ENCODE assay signal across 7 cellular contexts in genomic region chr19:12913871-12914690, GRCh38. TPM values are rescaled to one million over a fixed set of nuclear protein-coding genes. Genes with fewer than 3 reads are reported as not detected.
DNase-seq lines count a peak whose midpoint lies in the region; ATAC-seq and TF ChIP-seq lines count a peak whose summit lies in the region.
"Had no signal": no experiment of that assay in that cellular context is flagged by ENCODE, and none has a peak within 500 bp of the region (broad histone marks: within the 10 kb centered on the region; RNA-seq: fewer than 3 reads in every experiment).

No MANE protein-coding gene starts in this region.

- H3K27ac ChIP-seq in angular gyrus (ENCODE audit: low read depth, low read length) (peak overlapping the region; percentile 42), sigmoid colon (peak overlapping the region; percentile 82 to 87 (median 85))

- ATAC-seq in Right ventricle myocardium superior (ENCODE audit: poor library complexity), result peak; percentile 10
- no peak for ATAC-seq in HG03045 (IDR thresholded peaks at IDR 0.05; ENCODE audit: unreplicated experiment)

- no peak for TF ChIP-seq POLR2A in sigmoid colon (IDR thresholded peaks at IDR 0.05)

- no peaks in the 10 kb centered on the region for H3K36me3 ChIP-seq in sigmoid colon

- 49 to 77% methylated on average over 12 of the region's 12 CpGs for WGBS in sigmoid colon, 2 donors

- TF ChIP-seq EP300 in sigmoid colon (IDR thresholded peaks at IDR 0.05), result no peak

- H3K4me1 ChIP-seq in sigmoid colon, result peaks cover 4 to 31% (median 25%) of the 10 kb centered on the region in 4 donors

- intact Hi-C loops in Right ventricle myocardium superior (cut with DNase I), result no loop called here
- intact Hi-C loops in cardiac septum (cut with DNase I), result no loop called here
- intact Hi-C loops in sigmoid colon (cut with DNase I), result no loop called here

- peak overlapping the region in 1 of 4 donors; percentile 9 for H3K4me3 ChIP-seq in sigmoid colon

- no peaks in the 10 kb centered on the region for H3K9me3 ChIP-seq in sigmoid colon

- no peak for TF ChIP-seq CTCF in sigmoid colon (IDR thresholded peaks at IDR 0.05)

- DNase-seq in Right ventricle myocardium superior (no peak), cardiac septum (ENCODE audit: low spot score) (no peak), sigmoid colon (peak; percentile 74), LoVo (ENCODE audit: low spot score) (no peak)

- H3K27me3 ChIP-seq in sigmoid colon, result no peaks in the 10 kb centered on the region

RNA-seq across cellular contexts. Expression of gene SYCE2, which starts 5.0 kb away (rescaled TPM):
- total RNA-seq in Right ventricle myocardium superior (not detected), cardiac septum (not detected), sigmoid colon (not detected)
- polyA plus RNA-seq in sigmoid colon, result under 1 TPM in 1 of 3 donors, not detected in 2; 0.17 TPM
- total RNA-seq: subcutaneous adipose tissue had no signal

RNA-seq across cellular contexts. Expression of gene FARSA, which starts 19.4 kb away (rescaled TPM):
- 34.6 TPM for total RNA-seq in Right ventricle myocardium superior
- total RNA-seq in cardiac septum, result 36.3 TPM
- total RNA-seq in sigmoid colon, result 10 to 100 TPM; 21.4 to 33.3 (median 31.7) TPM
- polyA plus RNA-seq in sigmoid colon, result 10 to 100 TPM; 27.0 to 86.8 (median 29.1) TPM

RNA-seq across cellular contexts. Expression of gene GCDH, which starts 23.1 kb away (rescaled TPM):
- 39.5 TPM for total RNA-seq in Right ventricle myocardium superior
- 33.2 TPM for total RNA-seq in cardiac septum
- 10 to 100 TPM; 24.7 to 85.0 (median 34.8) TPM for total RNA-seq in sigmoid colon
- polyA plus RNA-seq in sigmoid colon, result 10 to 100 TPM; 10.8 to 40.0 (median 21.3) TPM

RNA-seq across cellular contexts. Expression of gene CALR, which starts 24.3 kb away (rescaled TPM):
- total RNA-seq in Right ventricle myocardium superior, result 378 TPM
- 412 TPM for total RNA-seq in cardiac septum
- total RNA-seq in sigmoid colon, result 100 to 1,000 TPM; 147 to 260 (median 208) TPM
- polyA plus RNA-seq in sigmoid colon, result 100 to 1,000 TPM in 2 of 3 donors, 10 to 100 TPM in 1; 70.3 to 717 (median 168) TPM

RNA-seq across cellular contexts. Expression of gene KLF1, which starts 27.1 kb away (rescaled TPM):
- total RNA-seq in Right ventricle myocardium superior, result not detected
- 0.38 TPM for total RNA-seq in cardiac septum
- not detected for total RNA-seq in sigmoid colon
- polyA plus RNA-seq in sigmoid colon, result under 1 TPM in 1 of 3 donors, not detected in 2; 0.10 TPM
- total RNA-seq: subcutaneous adipose tissue had no signal
